Comparison of ENCODE assay signal across 24 cellular contexts in the genomic region with DNA sequence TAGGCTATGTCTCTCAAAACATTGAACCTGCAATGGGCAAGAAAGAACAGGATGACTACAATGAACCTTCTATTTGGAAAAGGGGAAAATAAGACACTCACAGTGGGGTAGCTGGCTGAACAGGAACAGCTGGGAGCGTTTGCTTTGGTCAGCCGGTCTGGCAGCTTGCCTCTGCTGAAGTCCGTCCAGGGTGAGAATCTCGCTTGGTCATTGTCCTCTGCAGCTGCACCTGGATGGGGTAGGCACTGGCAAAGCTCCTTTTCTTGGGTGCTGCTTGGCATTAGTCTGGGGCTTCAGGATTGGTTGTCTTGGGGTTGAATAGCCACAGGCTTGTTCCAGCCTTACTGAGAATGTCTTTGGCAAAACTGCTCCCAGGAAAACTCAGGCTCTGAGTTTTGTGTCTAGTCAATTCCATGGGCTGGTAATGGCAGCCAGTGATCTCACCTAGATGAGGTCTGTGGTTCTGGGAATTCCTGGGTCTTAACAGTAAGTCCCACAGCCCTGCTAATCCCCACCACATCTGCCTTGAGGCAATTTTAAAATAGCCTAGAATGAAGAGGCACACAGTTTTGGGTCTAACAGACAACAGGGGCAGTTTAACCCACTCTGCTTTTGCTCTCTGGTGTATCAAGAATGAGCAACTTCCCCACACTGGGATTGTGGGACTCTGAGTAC. TPM values are rescaled to one million over a fixed set of nuclear protein-coding genes. Genes with fewer than 3 reads are reported as not detected.
A peak's percentile ranks its signal among the peaks of the same experiment; 100 is the strongest.
DNase-seq lines count a peak whose midpoint lies in the region; ATAC-seq, FAIRE-seq and TF ChIP-seq lines count a peak whose summit lies in the region.
"Had no signal": no experiment of that assay in that cellular context is flagged by ENCODE, and none has a peak within 500 bp of the region (broad histone marks: within the 10 kb centered on the region; RNA-seq: fewer than 3 reads in every experiment).

No MANE protein-coding gene starts in this region.

- H3K27ac ChIP-seq in smooth muscle cell (ENCODE audit: low read depth), result peak overlapping the region; percentile 36
- H3K27ac ChIP-seq in kidney (ENCODE audit: low read depth in 2 of 2, low read length in 2 of 2), result no peak overlapping the region
- H3K27ac ChIP-seq: BLaER1 treated with 17β-estradiol and CSF1 and Interleukin-3, amounts not matched to agents 10 nM and 100 nM; psoas muscle; SJSA1; spleen; upper lobe of right lung had no signal

- no peak for ATAC-seq in HG03469 (IDR thresholded peaks at IDR 0.05; ENCODE audit: unreplicated experiment)
- ATAC-seq: GM12878, GM23338, psoas muscle, upper lobe of right lung had no signal

- H3K4me3 ChIP-seq in smooth muscle cell (no peak overlapping the region), kidney (ENCODE audit: low read length in 2 of 2) (no peak overlapping the region)
- H3K4me3 ChIP-seq: BLaER1 treated with 17β-estradiol and CSF1 and Interleukin-3, amounts not matched to agents 10 nM and 100 nM; GM12878; GM23338; psoas muscle; SJSA1; spleen; upper lobe of right lung had no signal

- DNase-seq in NCI-H1417 (lab: John Stamatoyannopoulos, UW), result peak in 2 of 3 experiments; percentile 54 to 88
- DNase-seq in NCI-H1417 treated with DMSO at 0.1 percent for 48 hours (lab: John Stamatoyannopoulos, UW), result no peak
- peak; percentile 13 to 38 for DNase-seq in SHP77 (lab: John Stamatoyannopoulos, UW)
- DNase-seq in head of caudate nucleus, result peak in 29 of 42 donors; percentile 9 to 82 (median 44)
- DNase-seq in smooth muscle cell (lab: John Stamatoyannopoulos, UW; ENCODE audit: unreplicated experiment), result no peak
- no peak for DNase-seq in activated T-cell treated with anti-CD3 and anti-CD28 coated beads for 4 hours
- no peak for DNase-seq in kidney
- DNase-seq: activated B cell treated with CpG ODN at 0.5 μM for 24 hours; activated CD4-positive, alpha-beta memory T cell treated with anti-CD3 and anti-CD28 coated beads for 36 hours; activated naive CD4-positive, alpha-beta T cell; amniotic stem cell; DMS 273 treated with DMSO at 0.1 percent for 48 hours; effector memory CD4-positive, alpha-beta T cell; NCI-H2081 treated with DMSO at 0.1 percent for 48 hours; NCI-H524; nephron progenitor cell; psoas muscle; spleen; upper lobe of right lung had no signal

- no peaks in the 10 kb centered on the region for H3K27me3 ChIP-seq in smooth muscle cell (ENCODE audit: low read depth)
- H3K27me3 ChIP-seq: BLaER1 treated with 17β-estradiol and CSF1 and Interleukin-3, amounts not matched to agents 10 nM and 100 nM; SJSA1; spleen; upper lobe of right lung had no signal

- H3K79me2 ChIP-seq in smooth muscle cell (ENCODE audit: low read depth), result no peaks in the 10 kb centered on the region

- intact Hi-C loops in head of caudate nucleus (cut with DNase I), result no loop called here
- intact Hi-C loops in kidney (cut with DNase I), result no loop called here

- no peaks in the 10 kb centered on the region for H3K36me3 ChIP-seq in smooth muscle cell (ENCODE audit: low read depth)
- no peaks in the 10 kb centered on the region for H3K36me3 ChIP-seq in kidney (ENCODE audit: control insufficient read depth in 1 of 2, insufficient read depth in 2 of 2, low read length in 2 of 2)
- H3K36me3 ChIP-seq: SJSA1, spleen, upper lobe of right lung had no signal

- no peaks in the 10 kb centered on the region for H3F3A ChIP-seq in smooth muscle cell (ENCODE audit: low read depth)

- FAIRE-seq in kidney (lab: Jason Lieb, UNC), result no peak
- FAIRE-seq: GM12878 had no signal

- no peak overlapping the region for H3K9ac ChIP-seq in smooth muscle cell (ENCODE audit: low read depth)
- H3K9ac ChIP-seq in kidney (ENCODE audit: low read length in 2 of 2), result no peak overlapping the region
- H3K9ac ChIP-seq: BLaER1 treated with 17β-estradiol and CSF1 and Interleukin-3, amounts not matched to agents 10 nM and 100 nM had no signal

- peaks cover 8% of the 10 kb centered on the region for H3K4me1 ChIP-seq in smooth muscle cell (ENCODE audit: low read depth)
- H3K4me1 ChIP-seq in kidney (ENCODE audit: control insufficient read depth in 1 of 2, insufficient read depth in 1 of 2, low read depth in 1 of 2, low read length in 2 of 2), result no peaks in the 10 kb centered on the region
- H3K4me1 ChIP-seq: psoas muscle, spleen had no signal

- H3K9me3 ChIP-seq in smooth muscle cell (replicated peaks; ENCODE audit: low read depth) (no peaks in the 10 kb centered on the region), kidney (ENCODE audit: control insufficient read depth in 1 of 2, low read length in 2 of 2) (no peaks in the 10 kb centered on the region)
- H3K9me3 ChIP-seq: psoas muscle, spleen, upper lobe of right lung had no signal

- H4K20me1 ChIP-seq in smooth muscle cell (ENCODE audit: low read depth), result no peaks in the 10 kb centered on the region

- WGBS in smooth muscle cell (ENCODE audit: low lambda C conversion rate), result 76% methylated on average over 4 of the region's 4 CpGs

- TF ChIP-seq CTCF in smooth muscle cell (IDR thresholded peaks at IDR 0.05; ENCODE audit: borderline replicate concordance, insufficient read depth, poor library complexity, severe bottlenecking) (no peak), kidney (IDR thresholded peaks at IDR 0.05; ENCODE audit: borderline replicate concordance, extremely low read depth, insufficient read depth) (no peak)

- no peak overlapping the region for H3K4me2 ChIP-seq in smooth muscle cell
- H3K4me2 ChIP-seq: BLaER1 treated with 17β-estradiol and CSF1 and Interleukin-3, amounts not matched to agents 10 nM and 100 nM; GM23338 had no signal

- no peak overlapping the region for H2AFZ ChIP-seq in smooth muscle cell (ENCODE audit: low read depth)
- H2AFZ ChIP-seq: GM23338 had no signal

RNA-seq across cellular contexts. Expression of a gene that starts 13.4 kb away (rescaled TPM):
- total RNA-seq in smooth muscle cell (41.3 and 42.9 TPM in 2 replicates), kidney (90.8 TPM)
- polyA plus RNA-seq in smooth muscle cell (8.7 and 26.6 TPM in 2 replicates), kidney (ENCODE audit: insufficient read depth, low read depth, low replicate concordance) (95.7 TPM)

Comparison
In these comparisons a context has a peak if more than half of its experiments do, and no peak if none do; other contexts are left out.
1. DNase-seq: peak in NCI-H1417 (2 of 3), SHP77 (2 of 2) and head of caudate nucleus (29 of 42); none in NCI-H1417 treated with DMSO at 0.1 percent for 48 hours (single experiment), smooth muscle cell (single experiment), activated T-cell treated with anti-CD3 and anti-CD28 coated beads for 4 hours (single experiment) and kidney (single experiment).